Comparison of ENCODE assay signal across 35 cellular contexts in genomic region chr2:219023045-219023605, GRCh38. TPM values are rescaled to one million over a fixed set of nuclear protein-coding genes. Genes with fewer than 3 reads are reported as not detected.
"Had no signal": no experiment of that assay in that cellular context is flagged by ENCODE, and none has a peak within 500 bp of the region (broad histone marks: within the 10 kb centered on the region; RNA-seq: fewer than 3 reads in every experiment).

No MANE protein-coding gene starts in this region.

- H3K9me3 Mint-ChIP-seq: immature natural killer cell; memory B cell; naive thymus-derived CD4-positive, alpha-beta T cell; natural killer cell treated with Interleukin-12 subunit alpha and Interleukin-12 subunit beta and Interleukin-15 and Interleukin-18, amount 100 ng/mL, for 72 hours; stimulated activated memory B cell treated with anti-CD40 and anti-IgM and Interleukin-4, amounts not matched to agents 10 μg/mL and 1 μg/mL and 100 μg/mL, for 72 hours; stimulated activated naive CD8-positive, alpha-beta T cell treated with anti-CD3 and anti-CD28 coated beads, Interleukin-15, amount 100 ng/mL, for 72 hours; type B pancreatic cell had no signal

- H3K9me3 ChIP-seq: heart left ventricle, left ventricle myocardium inferior, mucosa of descending colon, prostate gland, tibial nerve, vagina had no signal

- H3K27ac Mint-ChIP-seq: immature natural killer cell; memory B cell; naive thymus-derived CD4-positive, alpha-beta T cell; natural killer cell treated with Interleukin-12 subunit alpha and Interleukin-12 subunit beta and Interleukin-15 and Interleukin-18, amount 100 ng/mL, for 72 hours; stimulated activated memory B cell treated with anti-CD40 and anti-IgM and Interleukin-4, amounts not matched to agents 10 μg/mL and 1 μg/mL and 100 μg/mL, for 72 hours; stimulated activated naive CD8-positive, alpha-beta T cell treated with anti-CD3 and anti-CD28 coated beads, Interleukin-15, amount 100 ng/mL, for 72 hours; type B pancreatic cell had no signal

- H3K36me3 ChIP-seq: heart left ventricle, left ventricle myocardium inferior, prostate gland, tibial nerve, vagina had no signal

- H3K4me1 Mint-ChIP-seq: immature natural killer cell; memory B cell; naive thymus-derived CD4-positive, alpha-beta T cell; stimulated activated memory B cell treated with anti-CD40 and anti-IgM and Interleukin-4, amounts not matched to agents 10 μg/mL and 1 μg/mL and 100 μg/mL, for 72 hours; stimulated activated naive CD8-positive, alpha-beta T cell treated with anti-CD3 and anti-CD28 coated beads, Interleukin-15, amount 100 ng/mL, for 72 hours had no signal

- ATAC-seq: heart left ventricle; mucosa of descending colon; naive thymus-derived CD4-positive, alpha-beta T cell; natural killer cell treated with Interleukin-12 subunit alpha and Interleukin-12 subunit beta and Interleukin-15 and Interleukin-18, amount 100 ng/mL, for 72 hours; right cardiac atrium; sciatic nerve; stimulated activated memory B cell treated with anti-CD40 and anti-IgM and Interleukin-4, amounts not matched to agents 10 μg/mL and 1 μg/mL and 100 μg/mL, for 72 hours; stimulated activated naive CD8-positive, alpha-beta T cell treated with anti-CD3 and anti-CD28 coated beads, Interleukin-15, amount 100 ng/mL, for 72 hours had no signal

- H3K4me3 Mint-ChIP-seq: immature natural killer cell; memory B cell; naive thymus-derived CD4-positive, alpha-beta T cell; natural killer cell treated with Interleukin-12 subunit alpha and Interleukin-12 subunit beta and Interleukin-15 and Interleukin-18, amount 100 ng/mL, for 72 hours; stimulated activated memory B cell treated with anti-CD40 and anti-IgM and Interleukin-4, amounts not matched to agents 10 μg/mL and 1 μg/mL and 100 μg/mL, for 72 hours; stimulated activated naive CD8-positive, alpha-beta T cell treated with anti-CD3 and anti-CD28 coated beads, Interleukin-15, amount 100 ng/mL, for 72 hours; type B pancreatic cell had no signal

- H3K4me3 ChIP-seq: heart left ventricle, left ventricle myocardium inferior, mucosa of descending colon, prostate gland, tibial nerve, vagina had no signal

- DNase-seq: heart left ventricle; hypothalamus; immature natural killer cell; left ventricle myocardium inferior; midbrain; naive thymus-derived CD4-positive, alpha-beta T cell; nucleus accumbens; retina; right cardiac atrium; small intestine; stimulated activated CD4-positive, alpha-beta T cell treated with anti-CD3 and anti-CD28 coated beads, Interleukin-1b, Interleukin-23, amount 100 ng/mL, for 48 hours; stimulated activated CD4-positive, alpha-beta T cell treated with anti-CD3 and anti-CD28 coated beads, Interleukin-2, amount 100 ng/mL, for 48 hours; stimulated activated CD4-positive, alpha-beta T cell treated with anti-CD3 and anti-CD28 coated beads, Interleukin-4, amount 100 ng/mL, for 4 hours; stimulated activated CD8-positive, alpha-beta memory T cell treated with anti-CD3 and anti-CD28 coated beads, Interleukin-4, amount 100 ng/mL, for 48 hours; stimulated activated naive CD4-positive, alpha-beta T cell treated with Interleukin-2 at 50 U/mL for 16 hours; stimulated activated naive CD8-positive, alpha-beta T cell treated with anti-CD3 and anti-CD28 coated beads, Interleukin-15, amount 100 ng/mL, for 72 hours; substantia nigra had no signal

- H3K27me3 ChIP-seq: vagina had no signal

- H3K36me3 Mint-ChIP-seq: immature natural killer cell; memory B cell; naive thymus-derived CD4-positive, alpha-beta T cell; natural killer cell treated with Interleukin-12 subunit alpha and Interleukin-12 subunit beta and Interleukin-15 and Interleukin-18, amount 100 ng/mL, for 72 hours; stimulated activated memory B cell treated with anti-CD40 and anti-IgM and Interleukin-4, amounts not matched to agents 10 μg/mL and 1 μg/mL and 100 μg/mL, for 72 hours; type B pancreatic cell had no signal

- H3K4me1 ChIP-seq: heart left ventricle, left ventricle myocardium inferior, prostate gland, vagina had no signal

- H3K27ac ChIP-seq: heart left ventricle, left ventricle myocardium inferior, prostate gland, tibial nerve, vagina had no signal

RNA-seq across cellular contexts. Expression of gene CFAP65, which starts 18.2 kb away (rescaled TPM):
- total RNA-seq: kidney epithelial cell; left ventricle myocardium inferior; lower leg skin; lung microvascular endothelial cell; mesenteric fat pad; naive thymus-derived CD4-positive, alpha-beta T cell; natural killer cell treated with Interleukin-12 subunit alpha and Interleukin-12 subunit beta and Interleukin-15 and Interleukin-18, amount 100 ng/mL, for 72 hours; osteocyte; right cardiac atrium; tibial nerve; urinary bladder; vagina had no signal
- polyA plus RNA-seq: heart left ventricle; immature natural killer cell; naive thymus-derived CD4-positive, alpha-beta T cell; right cardiac atrium; urinary bladder had no signal

RNA-seq across cellular contexts. Expression of gene CRYBA2, which starts 29.9 kb away (rescaled TPM):
- total RNA-seq: heart left ventricle; kidney epithelial cell; left ventricle myocardium inferior; lower leg skin; lung microvascular endothelial cell; mesenteric fat pad; myocyte; naive thymus-derived CD4-positive, alpha-beta T cell; natural killer cell treated with Interleukin-12 subunit alpha and Interleukin-12 subunit beta and Interleukin-15 and Interleukin-18, amount 100 ng/mL, for 72 hours; osteocyte; right cardiac atrium; sciatic nerve; temporal lobe; tibial nerve; urinary bladder; vagina had no signal
- polyA plus RNA-seq: heart left ventricle; immature natural killer cell; naive thymus-derived CD4-positive, alpha-beta T cell; neural cell; right cardiac atrium; urinary bladder had no signal

RNA-seq across cellular contexts. Expression of gene IHH, which starts 37.6 kb away (rescaled TPM):
- total RNA-seq: heart left ventricle, kidney epithelial cell, left ventricle myocardium inferior, lung microvascular endothelial cell, myocyte, osteocyte, right cardiac atrium, urinary bladder, vagina had no signal
- polyA plus RNA-seq: heart left ventricle; immature natural killer cell; naive thymus-derived CD4-positive, alpha-beta T cell; neural cell had no signal

RNA-seq across cellular contexts. Expression of gene FEV, which starts 38.1 kb away (rescaled TPM):
- total RNA-seq: heart left ventricle; kidney epithelial cell; left ventricle myocardium inferior; lower leg skin; lung microvascular endothelial cell; mesenteric fat pad; myocyte; naive thymus-derived CD4-positive, alpha-beta T cell; natural killer cell treated with Interleukin-12 subunit alpha and Interleukin-12 subunit beta and Interleukin-15 and Interleukin-18, amount 100 ng/mL, for 72 hours; osteocyte; right cardiac atrium; sciatic nerve; temporal lobe; tibial nerve; urinary bladder; vagina had no signal
- polyA plus RNA-seq: heart left ventricle; immature natural killer cell; naive thymus-derived CD4-positive, alpha-beta T cell; neural cell; right cardiac atrium; urinary bladder had no signal
